Comparison of ENCODE assay signal across 8 cellular contexts in genomic region chr5:113489299-113489698, GRCh38. TPM values are rescaled to one million over a fixed set of nuclear protein-coding genes. Genes with fewer than 3 reads are reported as not detected.
DNase-seq lines count a peak whose midpoint lies in the region; ATAC-seq and TF ChIP-seq lines count a peak whose summit lies in the region.

No MANE protein-coding gene starts in this region.

- no peaks in the 10 kb centered on the region for H3K9me3 ChIP-seq in parathyroid adenoma (ENCODE audit: control insufficient read depth, low read length)

- H3K4me1 ChIP-seq in parathyroid adenoma, result no peaks in the 10 kb centered on the region

- no peaks in the 10 kb centered on the region for H3K36me3 ChIP-seq in parathyroid adenoma (ENCODE audit: control insufficient read depth, insufficient read depth, low read length)

- no peak for TF ChIP-seq CTCF in parathyroid adenoma (IDR thresholded peaks at IDR 0.05)

- H3K27ac ChIP-seq in parathyroid adenoma, result no peak overlapping the region

- no peak overlapping the region for H3K4me2 ChIP-seq in parathyroid adenoma (ENCODE audit: low read length)

- peak; percentile 66 for ATAC-seq in HG02642 (IDR thresholded peaks at IDR 0.05; ENCODE audit: poor library complexity, unreplicated experiment)

- DNase-seq in GM04504 (ENCODE audit: low read depth) (peak; percentile 97), RPMI7951 (ENCODE audit: low read depth) (peak; percentile 96), dermis blood vessel endothelial cell (peak; percentile 53), medulla oblongata (ENCODE audit: extremely low spot score) (no peak), NCI-H82 (lab: John Stamatoyannopoulos, UW) (no peak), NCI-H345 treated with DMSO at 0.1 percent for 48 hours (lab: John Stamatoyannopoulos, UW; ENCODE audit: unreplicated experiment) (no peak)

- no peaks in the 10 kb centered on the region for H3K27me3 ChIP-seq in parathyroid adenoma (ENCODE audit: control insufficient read depth, insufficient read depth, low read length)

- H3K79me2 ChIP-seq in parathyroid adenoma, result no peaks in the 10 kb centered on the region

- H2AFZ ChIP-seq in parathyroid adenoma, result peak overlapping the region; percentile 86

- H3K9ac ChIP-seq in parathyroid adenoma, result no peak overlapping the region

- peak overlapping the region; percentile 65 for H3K4me3 ChIP-seq in parathyroid adenoma (ENCODE audit: low read depth, low read length)

RNA-seq across cellular contexts. Expression of gene MCC, which starts 1.0 kb away (rescaled TPM):
- total RNA-seq in RPMI7951 (2014; rRNA removed; shearing (Covaris generic)), result 10.3 and 11.3 TPM in 2 replicates
- total RNA-seq in dermis blood vessel endothelial cell, result 35.5 and 37.1 TPM in 2 replicates

RNA-seq across cellular contexts. Expression of gene YTHDC2, which starts 24.2 kb away (rescaled TPM):
- total RNA-seq in RPMI7951 (2014; rRNA removed; shearing (Covaris generic)), result 7.5 and 9.4 TPM in 2 replicates
- 49.2 and 53.6 TPM in 2 replicates for total RNA-seq in dermis blood vessel endothelial cell

RNA-seq across cellular contexts. Expression of gene TSSK1B, which starts 54.5 kb away (rescaled TPM):
- not detected in 2 replicates for total RNA-seq in RPMI7951 (2014; rRNA removed; shearing (Covaris generic))
- total RNA-seq in dermis blood vessel endothelial cell, result not detected in 2 replicates

Comparison
In these comparisons a context has a peak if more than half of its experiments do, and no peak if none do; other contexts are left out.
1. DNase-seq: peak in GM04504 (single experiment), RPMI7951 (single experiment) and dermis blood vessel endothelial cell (single experiment); none in medulla oblongata (single experiment), NCI-H82 (single experiment) and NCI-H345 treated with DMSO at 0.1 percent for 48 hours (single experiment).